11 cellular contexts compared by ENCODE assay signal in the genomic region with DNA sequence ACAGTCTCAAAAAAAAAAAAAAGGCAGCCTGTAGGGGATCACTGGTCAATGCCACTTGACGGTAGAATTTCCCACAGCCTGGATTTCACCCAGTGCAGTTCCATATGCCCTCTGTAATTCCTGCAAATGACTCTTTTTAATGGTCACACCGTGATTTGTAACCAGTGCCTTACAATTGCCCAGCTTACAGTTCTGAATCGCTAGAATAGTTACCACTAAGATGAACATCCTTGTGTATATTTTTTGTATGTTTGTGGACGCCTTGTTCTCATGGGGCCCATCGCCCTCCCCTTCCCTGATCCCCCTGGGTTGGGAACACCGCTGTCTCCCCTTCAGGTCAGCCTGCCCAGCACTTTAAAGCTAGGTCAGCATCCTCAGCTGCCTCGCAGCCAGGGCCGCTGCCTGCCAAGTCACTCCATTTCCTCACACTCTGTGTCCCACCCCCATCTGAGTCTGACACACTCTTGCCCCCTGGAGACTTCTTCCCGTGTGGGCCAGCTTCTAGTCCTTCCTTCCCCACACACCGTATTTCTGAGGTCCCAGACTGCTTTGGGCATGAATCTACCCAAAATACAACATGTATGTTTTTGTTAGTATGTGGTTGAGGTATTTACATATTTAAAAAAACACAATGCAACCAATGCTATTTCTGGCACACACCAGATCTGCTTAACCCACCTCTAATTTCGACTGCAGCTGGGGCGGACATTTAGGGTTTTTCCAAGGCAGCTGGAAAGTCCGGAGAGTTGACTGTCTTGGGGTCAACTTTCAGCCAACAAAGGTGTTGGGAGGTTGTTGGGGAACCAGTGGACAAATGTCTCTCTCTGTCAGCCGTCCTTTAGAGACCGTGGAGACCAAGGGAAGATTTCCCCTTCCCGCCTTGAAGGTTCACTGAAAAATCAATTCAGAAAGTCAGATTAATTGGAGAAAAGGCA.
DNase-seq lines count a peak whose midpoint lies in the region; ATAC-seq and TF ChIP-seq lines count a peak whose summit lies in the region.
"Had no signal": no experiment of that assay in that cellular context is flagged by ENCODE, and none has a peak within 500 bp of the region (broad histone marks: within the 10 kb centered on the region; RNA-seq: fewer than 3 reads in every experiment).

No MANE protein-coding gene starts in this region.

- no peak for TF ChIP-seq RAD21 in SK-N-SH (IDR thresholded peaks at IDR 0.05; ENCODE audit: low read length)

- TF ChIP-seq CTCF in OCI-LY3 (IDR thresholded peaks at IDR 0.05; ENCODE audit: low read depth, low read length): no peak
- no peak for TF ChIP-seq CTCF in SK-N-SH (IDR thresholded peaks at IDR 0.05)

- H3K9me3 Mint-ChIP-seq in activated T-helper 1 cell treated with anti-CD3 and anti-CD28 coated beads, Interleukin-12 subunit alpha, Interleukin-12 subunit beta, Interleukin-2, Interleukin-4 antibody, amounts not matched to agents 30 ng/mL and 10 ng/mL and 1 ng/mL, durations not matched to agents 14 hours and 24 hours and 36 hours: no peaks in the 10 kb centered on the region
- H3K9me3 Mint-ChIP-seq: HFFc6 had no signal

- no peaks in the 10 kb centered on the region for H3K27me3 ChIP-seq in OCI-LY3 (ENCODE audit: low read depth, low read length)
- H3K27me3 ChIP-seq in SK-N-SH (ENCODE audit: insufficient read depth): no peaks in the 10 kb centered on the region
- H3K27me3 ChIP-seq: ascending aorta had no signal

- H3K27ac ChIP-seq in OCI-LY3 (ENCODE audit: low read length): no peak overlapping the region
- no peak overlapping the region for H3K27ac ChIP-seq in SK-N-SH (ENCODE audit: low read depth in 2 of 2, low read length in 1 of 2)
- H3K27ac ChIP-seq: ascending aorta, VCaP had no signal

- peak; percentile 87 for ATAC-seq in HG02852 (IDR thresholded peaks at IDR 0.05; ENCODE audit: unreplicated experiment)

- POLR2A ChIA-PET in SK-N-SH (lab: Yijun Ruan, JAX): interaction anchor here (0.6 kb wide), 1 partner anchor 177 kb away, joined by 3 read pairs; no protein-coding TSS in a partner anchor

- no peaks in the 10 kb centered on the region for H3K79me2 ChIP-seq in OCI-LY3 (ENCODE audit: low read length)
- H3K79me2 ChIP-seq in SK-N-SH (ENCODE audit: insufficient read depth): no peaks in the 10 kb centered on the region

- H3K27me3 Mint-ChIP-seq in activated T-helper 1 cell treated with anti-CD3 and anti-CD28 coated beads, Interleukin-12 subunit alpha, Interleukin-12 subunit beta, Interleukin-2, Interleukin-4 antibody, amounts not matched to agents 30 ng/mL and 10 ng/mL and 1 ng/mL, durations not matched to agents 14 hours and 24 hours and 36 hours (ENCODE audit: insufficient read depth): peaks cover 9% of the 10 kb centered on the region

- peak overlapping the region; percentile 39 for H3K4me2 ChIP-seq in OCI-LY3 (ENCODE audit: low read length)
- H3K4me2 ChIP-seq in SK-N-SH: no peak overlapping the region

- H3K36me3 ChIP-seq in OCI-LY3 (replicated peaks; ENCODE audit: low read depth, low read length) (no peaks in the 10 kb centered on the region), SK-N-SH (replicated peaks in 1 of 2; ENCODE audit: control insufficient read depth in 1 of 2, insufficient read depth in 2 of 2, low read length in 1 of 2) (no peaks in the 10 kb centered on the region)
- H3K36me3 ChIP-seq: ascending aorta had no signal

- H3K4me1 ChIP-seq in OCI-LY3 (ENCODE audit: low read length) (peaks cover 31% of the 10 kb centered on the region), SK-N-SH (ENCODE audit: control insufficient read depth in 1 of 2, insufficient read depth in 2 of 2, low read depth in 1 of 2, low read length in 1 of 2) (no peaks in the 10 kb centered on the region)
- H3K4me1 ChIP-seq: ascending aorta had no signal

- peak; percentile 56 for DNase-seq in AG20443 (ENCODE audit: low spot score)
- DNase-seq in GM19238 (ENCODE audit: insufficient read length, low spot score): peak; percentile 34
- DNase-seq in activated CD4-positive, alpha-beta T cell treated with anti-CD3 and anti-CD28 coated beads, Interleukin-2, amount 50 U/mL, for 1 hour: no peak
- no peak for DNase-seq in SK-N-SH
- DNase-seq in globus pallidus (ENCODE audit: low spot score): no peak
- no peak for DNase-seq in activated T-helper 1 cell treated with anti-CD3 and anti-CD28 coated beads, Interleukin-12 subunit alpha, Interleukin-12 subunit beta, Interleukin-2, Interleukin-4 antibody, amounts not matched to agents 30 ng/mL and 10 ng/mL and 1 ng/mL, durations not matched to agents 14 hours and 24 hours and 36 hours (ENCODE audit: low spot score)
- DNase-seq: HFFc6 had no signal

- no peak overlapping the region for H3K27ac Mint-ChIP-seq in activated T-helper 1 cell treated with anti-CD3 and anti-CD28 coated beads, Interleukin-12 subunit alpha, Interleukin-12 subunit beta, Interleukin-2, Interleukin-4 antibody, amounts not matched to agents 30 ng/mL and 10 ng/mL and 1 ng/mL, durations not matched to agents 14 hours and 24 hours and 36 hours
- H3K27ac Mint-ChIP-seq: HFFc6 had no signal

- H3K4me1 Mint-ChIP-seq in activated T-helper 1 cell treated with anti-CD3 and anti-CD28 coated beads, Interleukin-12 subunit alpha, Interleukin-12 subunit beta, Interleukin-2, Interleukin-4 antibody, amounts not matched to agents 30 ng/mL and 10 ng/mL and 1 ng/mL, durations not matched to agents 14 hours and 24 hours and 36 hours (ENCODE audit: low read depth): no peaks in the 10 kb centered on the region

- no peak overlapping the region for H3K9ac ChIP-seq in OCI-LY3 (ENCODE audit: low read length)
- H3K9ac ChIP-seq in SK-N-SH: no peak overlapping the region

- no peaks in the 10 kb centered on the region for H3F3A ChIP-seq in SK-N-SH (replicated peaks; ENCODE audit: insufficient read depth)

- H3K9me2 ChIP-seq in SK-N-SH: no peaks in the 10 kb centered on the region

- H3K9me3 ChIP-seq in OCI-LY3 (ENCODE audit: insufficient read depth, low read length) (no peaks in the 10 kb centered on the region), SK-N-SH (no peaks in the 10 kb centered on the region)
- H3K9me3 ChIP-seq: ascending aorta had no signal

- no peaks in the 10 kb centered on the region for H3K36me3 Mint-ChIP-seq in activated T-helper 1 cell treated with anti-CD3 and anti-CD28 coated beads, Interleukin-12 subunit alpha, Interleukin-12 subunit beta, Interleukin-2, Interleukin-4 antibody, amounts not matched to agents 30 ng/mL and 10 ng/mL and 1 ng/mL, durations not matched to agents 14 hours and 24 hours and 36 hours (ENCODE audit: low read depth)

- CTCF ChIA-PET in SK-N-SH (lab: Yijun Ruan, JAX): interaction anchor here (0.8 to 2.0 kb wide), 3 partner anchors 10 to 735 kb away, joined by 3 to 11 read pairs (median 6); no protein-coding TSS in a partner anchor

- TF ChIP-seq EP300 in SK-N-SH (IDR thresholded peaks at IDR 0.05; ENCODE audit: borderline replicate concordance in 1 of 2, low read depth in 1 of 2, low read length in 1 of 2): no peak

- no peak overlapping the region for H3K4me3 Mint-ChIP-seq in activated T-helper 1 cell treated with anti-CD3 and anti-CD28 coated beads, Interleukin-12 subunit alpha, Interleukin-12 subunit beta, Interleukin-2, Interleukin-4 antibody, amounts not matched to agents 30 ng/mL and 10 ng/mL and 1 ng/mL, durations not matched to agents 14 hours and 24 hours and 36 hours
- H3K4me3 Mint-ChIP-seq: HFFc6 had no signal

- intact Hi-C loops in activated T-helper 1 cell treated with anti-CD3 and anti-CD28 coated beads, Interleukin-12 subunit alpha, Interleukin-12 subunit beta, Interleukin-2, Interleukin-4 antibody, amounts not matched to agents 30 ng/mL and 10 ng/mL and 1 ng/mL, durations not matched to agents 14 hours and 24 hours and 36 hours (cut with micrococcal nuclease): no loop called here

- H4K20me1 ChIP-seq in OCI-LY3 (ENCODE audit: insufficient read depth, low read length) (no peaks in the 10 kb centered on the region), SK-N-SH (ENCODE audit: insufficient read depth) (no peaks in the 10 kb centered on the region)

- no peak overlapping the region for H3K4me3 ChIP-seq in OCI-LY3 (ENCODE audit: low read length)
- no peak overlapping the region for H3K4me3 ChIP-seq in SK-N-SH (ENCODE audit: low read depth in 2 of 2, low read length in 1 of 2)
- H3K4me3 ChIP-seq: ascending aorta had no signal

- WGBS in SK-N-SH (ENCODE audit: low lambda C conversion rate): 69% methylated on average over 16 of the region's 16 CpGs

- H2AFZ ChIP-seq in OCI-LY3 (ENCODE audit: low read depth, low read length) (peak overlapping the region; percentile 59; the same call in 1 of the 2 replicates), SK-N-SH (ENCODE audit: low read depth) (no peak overlapping the region)

TF ChIP-seq in SK-N-SH, 30 proteins besides CTCF, POLR2A, EP300 and RAD21 (continues in another document):
- TF ChIP-seq, protein P1, sequence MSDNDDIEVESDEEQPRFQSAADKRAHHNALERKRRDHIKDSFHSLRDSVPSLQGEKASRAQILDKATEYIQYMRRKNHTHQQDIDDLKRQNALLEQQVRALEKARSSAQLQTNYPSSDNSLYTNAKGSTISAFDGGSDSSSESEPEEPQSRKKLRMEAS (IDR thresholded peaks at IDR 0.05; ENCODE audit: low read depth): no peak
- TF ChIP-seq, protein P2, sequence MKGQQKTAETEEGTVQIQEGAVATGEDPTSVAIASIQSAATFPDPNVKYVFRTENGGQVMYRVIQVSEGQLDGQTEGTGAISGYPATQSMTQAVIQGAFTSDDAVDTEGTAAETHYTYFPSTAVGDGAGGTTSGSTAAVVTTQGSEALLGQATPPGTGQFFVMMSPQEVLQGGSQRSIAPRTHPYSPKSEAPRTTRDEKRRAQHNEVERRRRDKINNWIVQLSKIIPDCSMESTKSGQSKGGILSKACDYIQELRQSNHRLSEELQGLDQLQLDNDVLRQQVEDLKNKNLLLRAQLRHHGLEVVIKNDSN (IDR thresholded peaks at IDR 0.05; ENCODE audit: borderline replicate concordance, low read depth): no peak
- no peak for TF ChIP-seq TCF12 (IDR thresholded peaks at IDR 0.05)
- no peak for TF ChIP-seq NRF1 (IDR thresholded peaks at IDR 0.05; ENCODE audit: low read depth, low read length)
- no peak for TF ChIP-seq MXI1 (IDR thresholded peaks at IDR 0.05; ENCODE audit: low read depth, low read length)

Comparison
In these comparisons a context has a peak if more than half of its experiments do, and no peak if none do; other contexts are left out.
1. DNase-seq: peak in AG20443 (single experiment) and GM19238 (single experiment); none in activated CD4-positive, alpha-beta T cell treated with anti-CD3 and anti-CD28 coated beads, Interleukin-2, amount 50 U/mL, for 1 hour (single experiment), SK-N-SH (single experiment), globus pallidus (single experiment) and activated T-helper 1 cell treated with anti-CD3 and anti-CD28 coated beads, Interleukin-12 subunit alpha, Interleukin-12 subunit beta, Interleukin-2, Interleukin-4 antibody, amounts not matched to agents 30 ng/mL and 10 ng/mL and 1 ng/mL, durations not matched to agents 14 hours and 24 hours and 36 hours (single experiment).